In genomic region chr13:44125943-44126469, GRCh38 we compare ENCODE assay signal across 21 cellular contexts.
DNase-seq lines count a peak whose midpoint lies in the region; ATAC-seq and TF ChIP-seq lines count a peak whose summit lies in the region.
"Had no signal": no experiment of that assay in that cellular context is flagged by ENCODE, and none has a peak within 500 bp of the region (broad histone marks: within the 10 kb centered on the region; RNA-seq: fewer than 3 reads in every experiment).

No MANE protein-coding gene starts in this region.

- H3K9me3 ChIP-seq in PC-3 (ENCODE audit: low read length) (no peaks in the 10 kb centered on the region), prostate gland (no peaks in the 10 kb centered on the region)

- H3K9ac ChIP-seq in PC-3 (ENCODE audit: low read length), result peak overlapping the region; percentile 44; the same call in 1 of the 2 replicates
- H3K9ac ChIP-seq: BLaER1, SK-N-SH had no signal

- H4K20me1 ChIP-seq in PC-3 (ENCODE audit: low read length), result no peaks in the 10 kb centered on the region
- H4K20me1 ChIP-seq: BLaER1 had no signal

- no peak for TF ChIP-seq CTCF in AG10803 (conservative IDR thresholded peaks at IDR 0.05; ENCODE audit: low read length)
- TF ChIP-seq CTCF in PC-3 (conservative IDR thresholded peaks at IDR 0.05; ENCODE audit: low read depth, low read length), result no peak
- no peak for TF ChIP-seq CTCF in fibroblast of mammary gland (conservative IDR thresholded peaks at IDR 0.05; ENCODE audit: control insufficient read depth, insufficient read depth, low read depth, low read length)
- TF ChIP-seq CTCF in prostate gland (IDR thresholded peaks at IDR 0.05), result no peak

- H3F3A ChIP-seq in PC-3 (ENCODE audit: low read length, unreplicated experiment), result no peaks in the 10 kb centered on the region

- intact Hi-C loops in PC-3 (cut with micrococcal nuclease) (loop anchor here (10.0 kb wide), 1 partner anchor 211 kb away; no protein-coding TSS in a partner anchor), prostate gland (cut with DNase I) (no loop called here)

- CTCF ChIA-PET in PC-3 (lab: Charles Lee), result no interaction called here

- H2AFZ ChIP-seq in PC-3 (ENCODE audit: low read length), result no peak overlapping the region

- POLR2A ChIA-PET in PC-3 (lab: Charles Lee; ENCODE audit: unreplicated experiment), result no interaction called here

- TF ChIP-seq POLR2A in prostate gland (IDR thresholded peaks at IDR 0.05), result no peak

- H3K4me3 ChIP-seq in AG10803 (ENCODE audit: low read length), result no peak overlapping the region
- H3K4me3 ChIP-seq in PC-3 (ENCODE audit: low read length), result no peak overlapping the region
- H3K4me3 ChIP-seq in fibroblast of mammary gland (ENCODE audit: control insufficient read depth, low read depth, low read length), result no peak overlapping the region
- H3K4me3 ChIP-seq in prostate gland, result no peak overlapping the region
- no peak overlapping the region for H3K4me3 ChIP-seq in H7 (ENCODE audit: insufficient read depth, low read depth, low read length)
- H3K4me3 ChIP-seq: A549, BLaER1 had no signal

- H3K9me2 ChIP-seq in PC-3 (replicated peaks; ENCODE audit: low read length), result no peaks in the 10 kb centered on the region
- H3K9me2 ChIP-seq: SK-N-SH had no signal

- H3K27ac ChIP-seq in PC-3 (ENCODE audit: low read length) (peak overlapping the region; percentile 77), prostate gland (peak overlapping the region in 1 of 2 donors; percentile 0)
- H3K27ac ChIP-seq: A549, BLaER1, RWPE1 had no signal

- peak; percentile 37 for DNase-seq in AG10803 (ENCODE audit: low read depth)
- peak; percentile 81 for DNase-seq in PC-3
- DNase-seq in fibroblast of mammary gland (ENCODE audit: low read depth), result peak; percentile 76
- peak; percentile 20 for DNase-seq in prostate gland (ENCODE audit: low spot score)
- no peak for DNase-seq in H7
- DNase-seq in DMS79 treated with DMSO at 0.1 percent for 48 hours (lab: John Stamatoyannopoulos, UW), result no peak
- no peak for DNase-seq in T-helper 1 cell
- DNase-seq: Caco-2; CD4-positive, alpha-beta memory T cell; DMS 273 treated with DMSO at 0.1 percent for 48 hours; KBM-7; NCI-H1092; NCI-H146; NCI-H2029; NCI-H2227 treated with DMSO at 0.1 percent for 48 hours; NCI-H510A; SIG-M5; SK-N-SH had no signal

- ATAC-seq in PC-3, result peak; percentile 91
- ATAC-seq: A549 had no signal

- no peaks in the 10 kb centered on the region for H3K27me3 ChIP-seq in PC-3 (ENCODE audit: low read length)
- H3K27me3 ChIP-seq in prostate gland (replicated peaks; ENCODE audit: insufficient read depth), result no peaks in the 10 kb centered on the region
- no peaks in the 10 kb centered on the region for H3K27me3 ChIP-seq in H7 (ENCODE audit: control insufficient read depth, insufficient read depth, low read length)
- H3K27me3 ChIP-seq: BLaER1 had no signal

- H3K79me2 ChIP-seq in PC-3 (ENCODE audit: low read length), result no peaks in the 10 kb centered on the region

- H3K4me2 ChIP-seq in PC-3 (ENCODE audit: low read length), result no peak overlapping the region
- H3K4me2 ChIP-seq: A549, BLaER1, SK-N-SH had no signal

- H3K4me1 ChIP-seq in PC-3 (ENCODE audit: insufficient read depth, low read length), result peaks cover 6% of the 10 kb centered on the region
- no peaks in the 10 kb centered on the region for H3K4me1 ChIP-seq in prostate gland (replicated peaks)
- H3K4me1 ChIP-seq: A549, BLaER1, Caco-2 had no signal

- WGBS in prostate gland, result 74% methylated on average over 3 of the region's 3 CpGs

- no peaks in the 10 kb centered on the region for H3K36me3 ChIP-seq in PC-3 (ENCODE audit: low read depth, low read length)
- H3K36me3 ChIP-seq in prostate gland, result no peaks in the 10 kb centered on the region
- H3K36me3 ChIP-seq in H7 (replicated peaks; ENCODE audit: control insufficient read depth, insufficient read depth, low read length), result no peaks in the 10 kb centered on the region
- H3K36me3 ChIP-seq: BLaER1 had no signal

- no TSS peak for BruUV-seq in PC-3 (replicated peaks; lab: Mats Ljungman, UMichigan)

Comparison
In these comparisons a context has a peak if more than half of its experiments do, and no peak if none do; other contexts are left out.
1. DNase-seq: peak in AG10803 (single experiment), PC-3 (single experiment), fibroblast of mammary gland (single experiment) and prostate gland (single experiment); none in H7 (single experiment), DMS79 treated with DMSO at 0.1 percent for 48 hours (single experiment) and T-helper 1 cell (0 of 5).